8 cellular contexts compared by ENCODE assay signal in genomic region chr14:65286443-65286842, GRCh38.
DNase-seq lines count a peak whose midpoint lies in the region; ATAC-seq and TF ChIP-seq lines count a peak whose summit lies in the region.
"Had no signal": no experiment of that assay in that cellular context is flagged by ENCODE, and none has a peak within 500 bp of the region (broad histone marks: within the 10 kb centered on the region; RNA-seq: fewer than 3 reads in every experiment).

No MANE protein-coding gene starts in this region.

- H3K27me3 ChIP-seq in adrenal gland, result no peaks in the 10 kb centered on the region

- peak; percentile 28; the same call in 1 of the 2 replicates for TF ChIP-seq RAD21 in Ishikawa (IDR thresholded peaks at IDR 0.05; ENCODE audit: low read depth)

- H3K27ac Mint-ChIP-seq in activated T-helper 1 cell treated with anti-CD3 and anti-CD28 coated beads, Interleukin-12 subunit alpha, Interleukin-12 subunit beta, Interleukin-2, Interleukin-4 antibody, amounts not matched to agents 30 ng/mL and 10 ng/mL and 1 ng/mL, durations not matched to agents 14 hours and 24 hours and 36 hours, result peak overlapping the region; percentile 69
- H3K27ac Mint-ChIP-seq in neural crest cell (ENCODE audit: unreplicated experiment), result no peak overlapping the region

- TF ChIP-seq POLR2A in GM18505 (IDR thresholded peaks at IDR 0.05; ENCODE audit: borderline replicate concordance, extremely low read depth, insufficient read depth, insufficient read length) (no peak), adrenal gland (IDR thresholded peaks at IDR 0.05) (no peak)

- no peaks in the 10 kb centered on the region for H3K4me1 ChIP-seq in adrenal gland (replicated peaks in 1 of 2)

- no peak overlapping the region for H3K27ac ChIP-seq in adrenal gland

- peaks cover 4% of the 10 kb centered on the region for H3K9me3 Mint-ChIP-seq in activated T-helper 1 cell treated with anti-CD3 and anti-CD28 coated beads, Interleukin-12 subunit alpha, Interleukin-12 subunit beta, Interleukin-2, Interleukin-4 antibody, amounts not matched to agents 30 ng/mL and 10 ng/mL and 1 ng/mL, durations not matched to agents 14 hours and 24 hours and 36 hours
- H3K9me3 Mint-ChIP-seq in neural crest cell, result peaks cover 4% of the 10 kb centered on the region

- DNase-seq in GM10266 (ENCODE audit: extremely low spot score), result peak; percentile 58
- no peak for DNase-seq in activated T-helper 1 cell treated with anti-CD3 and anti-CD28 coated beads, Interleukin-12 subunit alpha, Interleukin-12 subunit beta, Interleukin-2, Interleukin-4 antibody, amounts not matched to agents 30 ng/mL and 10 ng/mL and 1 ng/mL, durations not matched to agents 14 hours and 24 hours and 36 hours (ENCODE audit: low spot score)
- no peak for DNase-seq in neural crest cell (ENCODE audit: low read depth, low spot score)
- no peak for DNase-seq in adrenal gland
- no peak for DNase-seq in HuH-7 (ENCODE audit: low spot score)
- DNase-seq: NCI-H1694 treated with DMSO at 0.1 percent for 48 hours had no signal

- no peak for TF ChIP-seq EP300 in Ishikawa (IDR thresholded peaks at IDR 0.05; ENCODE audit: borderline replicate concordance)

- H3K4me1 Mint-ChIP-seq in activated T-helper 1 cell treated with anti-CD3 and anti-CD28 coated beads, Interleukin-12 subunit alpha, Interleukin-12 subunit beta, Interleukin-2, Interleukin-4 antibody, amounts not matched to agents 30 ng/mL and 10 ng/mL and 1 ng/mL, durations not matched to agents 14 hours and 24 hours and 36 hours (ENCODE audit: low read depth), result peaks cover 85% of the 10 kb centered on the region
- H3K4me1 Mint-ChIP-seq in neural crest cell, result peaks cover 29% of the 10 kb centered on the region

- intact Hi-C loops in activated T-helper 1 cell treated with anti-CD3 and anti-CD28 coated beads, Interleukin-12 subunit alpha, Interleukin-12 subunit beta, Interleukin-2, Interleukin-4 antibody, amounts not matched to agents 30 ng/mL and 10 ng/mL and 1 ng/mL, durations not matched to agents 14 hours and 24 hours and 36 hours (cut with micrococcal nuclease), result loop anchor here (2.0 to 10.0 kb wide), 7 partner anchors 184 to 642 kb away; partner anchors contain the start of gene MAX
- intact Hi-C loops in adrenal gland (cut with DNase I), result no loop called here

- H3K9me3 ChIP-seq in adrenal gland (replicated peaks in 1 of 3), result no peaks in the 10 kb centered on the region

- no peak overlapping the region for H3K4me3 ChIP-seq in adrenal gland

- no peak for ATAC-seq in GM18505 (IDR thresholded peaks at IDR 0.05; ENCODE audit: unreplicated experiment)

- no peak overlapping the region for H3K4me3 Mint-ChIP-seq in activated T-helper 1 cell treated with anti-CD3 and anti-CD28 coated beads, Interleukin-12 subunit alpha, Interleukin-12 subunit beta, Interleukin-2, Interleukin-4 antibody, amounts not matched to agents 30 ng/mL and 10 ng/mL and 1 ng/mL, durations not matched to agents 14 hours and 24 hours and 36 hours
- no peak overlapping the region for H3K4me3 Mint-ChIP-seq in neural crest cell

- H3K36me3 ChIP-seq in adrenal gland (replicated peaks in 1 of 2), result no peaks in the 10 kb centered on the region

- TF ChIP-seq CTCF in GM10266 (IDR thresholded peaks at IDR 0.05; ENCODE audit: control insufficient read depth, insufficient read depth, low read depth, missing control alignments) (peak; percentile 58), neural crest cell (conservative IDR thresholded peaks at IDR 0.05) (peak; percentile 33), adrenal gland (IDR thresholded peaks at IDR 0.05) (no peak)

- WGBS in adrenal gland, 4 donors, result 73 to 80% (median 78%) methylated on average over 8 of the region's 8 CpGs

- peaks cover 13% of the 10 kb centered on the region for H3K36me3 Mint-ChIP-seq in activated T-helper 1 cell treated with anti-CD3 and anti-CD28 coated beads, Interleukin-12 subunit alpha, Interleukin-12 subunit beta, Interleukin-2, Interleukin-4 antibody, amounts not matched to agents 30 ng/mL and 10 ng/mL and 1 ng/mL, durations not matched to agents 14 hours and 24 hours and 36 hours (ENCODE audit: low read depth)
- peaks cover 3% of the 10 kb centered on the region for H3K36me3 Mint-ChIP-seq in neural crest cell (ENCODE audit: low read depth)

- no peaks in the 10 kb centered on the region for H3K27me3 Mint-ChIP-seq in activated T-helper 1 cell treated with anti-CD3 and anti-CD28 coated beads, Interleukin-12 subunit alpha, Interleukin-12 subunit beta, Interleukin-2, Interleukin-4 antibody, amounts not matched to agents 30 ng/mL and 10 ng/mL and 1 ng/mL, durations not matched to agents 14 hours and 24 hours and 36 hours (ENCODE audit: insufficient read depth)
- no peaks in the 10 kb centered on the region for H3K27me3 Mint-ChIP-seq in neural crest cell (ENCODE audit: low read depth)

TF ChIP-seq in Ishikawa, 13 proteins besides CTCF, POLR2A, EP300 and RAD21:
- TF ChIP-seq TCF12 (IDR thresholded peaks at IDR 0.05; ENCODE audit: low read depth) (no peak), ZBTB7A (IDR thresholded peaks at IDR 0.05; ENCODE audit: low read depth) (no peak), TEAD4 (IDR thresholded peaks at IDR 0.05) (no peak), FOXM1 (IDR thresholded peaks at IDR 0.05; ENCODE audit: borderline replicate concordance, low read depth) (no peak), NFIC (IDR thresholded peaks at IDR 0.05) (no peak), REST (IDR thresholded peaks at IDR 0.05; ENCODE audit: low read depth) (no peak), EGR1 (IDR thresholded peaks at IDR 0.05) (no peak), MAX (IDR thresholded peaks at IDR 0.05) (no peak), YY1 (IDR thresholded peaks at IDR 0.05; ENCODE audit: low read depth) (no peak), CEBPB (IDR thresholded peaks at IDR 0.05) (no peak), USF1 (IDR thresholded peaks at IDR 0.05) (no peak), CREB1 (IDR thresholded peaks at IDR 0.05; ENCODE audit: low read depth) (no peak), TAF1 (IDR thresholded peaks at IDR 0.05; ENCODE audit: low read depth) (no peak)

Comparison
In these comparisons a context has a peak if more than half of its experiments do, and no peak if none do; other contexts are left out.
1. CTCF ChIP-seq: peak in GM10266 (single experiment) and neural crest cell (single experiment); none in adrenal gland (0 of 6).